ENCODE assay signal across 8 cellular contexts in genomic region chr22:20317402-20318042, GRCh38. TPM values are rescaled to one million over a fixed set of nuclear protein-coding genes. Genes with fewer than 3 reads are reported as not detected.
DNase-seq lines count a peak whose midpoint lies in the region; ATAC-seq and TF ChIP-seq lines count a peak whose summit lies in the region.
"Not testable (repeated sequence)": the region's sequence is repeated elsewhere in the genome, so short reads cannot be mapped to it uniquely, and the experiment has no call there.

No MANE protein-coding gene starts in this region.

- CTCF ChIA-PET in CD8-positive, alpha-beta memory T cell (lab: Charles Lee); PC-3 (lab: Charles Lee): not testable (repeated sequence)

- not testable (repeated sequence) for H3K9me2 ChIP-seq in PC-3 (replicated peaks; ENCODE audit: low read length)

- not testable (repeated sequence) for H3K9ac ChIP-seq in PC-3 (ENCODE audit: low read length)

- H3K4me2 ChIP-seq in PC-3 (ENCODE audit: low read length): peak overlapping the region; percentile 98; the same call in 1 of the 2 replicates

- TF ChIP-seq POLR2A in body of pancreas (IDR thresholded peaks at IDR 0.05); suprapubic skin (IDR thresholded peaks at IDR 0.05): not testable (repeated sequence)

- peak in 2 of 5 donors; percentile 22 to 55 for DNase-seq in CD8-positive, alpha-beta memory T cell
- not testable (repeated sequence) for DNase-seq in HFFc6, PC-3
- DNase-seq in activated CD4-positive, alpha-beta T cell treated with anti-CD3 and anti-CD28 coated beads, Interleukin-2, amount 50 U/mL, for 48 hours: peak; percentile 45 to 54
- DNase-seq in body of pancreas (peak in 2 of 4 donors; percentile 10 to 47), Right ventricle myocardium inferior (ENCODE audit: missing footprints) (peak; percentile 65), suprapubic skin (ENCODE audit: low spot score in 2 of 2) (peak in 1 of 2 donors; percentile 72)

- TF ChIP-seq EP300 in suprapubic skin (IDR thresholded peaks at IDR 0.05): not testable (repeated sequence)

- H4K20me1 ChIP-seq in PC-3 (ENCODE audit: low read length): not testable (repeated sequence)

- POLR2A ChIA-PET in CD8-positive, alpha-beta memory T cell (lab: Charles Lee): interaction anchor here (0.6 kb wide), 1 partner anchor 10 kb away, joined by 3 read pairs; no protein-coding TSS in a partner anchor
- POLR2A ChIA-PET in PC-3 (lab: Charles Lee; ENCODE audit: unreplicated experiment): not testable (repeated sequence)

- H3K4me1 Mint-ChIP-seq in CD8-positive, alpha-beta memory T cell: peaks cover 32 to 54% (median 41%) of the 10 kb centered on the region in 3 donors
- peaks cover 30% of the 10 kb centered on the region for H3K4me1 Mint-ChIP-seq in HFFc6 (ENCODE audit: low read depth)
- H3K4me1 Mint-ChIP-seq in nephron: peaks cover 27% of the 10 kb centered on the region

- H3K4me3 Mint-ChIP-seq in CD8-positive, alpha-beta memory T cell: peak overlapping the region; percentile 56 to 94 (median 91)
- H3K4me3 Mint-ChIP-seq in HFFc6 (peak overlapping the region; percentile 68), nephron (peak overlapping the region; percentile 85 to 91 (median 90))

- not testable (repeated sequence) for H3K27me3 ChIP-seq in CD8-positive, alpha-beta memory T cell (ENCODE audit: insufficient read depth, low read length, poor library complexity, severe bottlenecking); PC-3 (ENCODE audit: low read length); body of pancreas; suprapubic skin

- not testable (repeated sequence) for BruUV-seq in PC-3 (replicated peaks; lab: Mats Ljungman, UMichigan)

- TF ChIP-seq CTCF in HFFc6 (IDR thresholded peaks at IDR 0.05) (peak; percentile 84), PC-3 (conservative IDR thresholded peaks at IDR 0.05; ENCODE audit: low read depth, low read length) (peak; percentile 63), body of pancreas (IDR thresholded peaks at IDR 0.05) (peak in 6 of 7 experiments; percentile 20 to 51 (median 30)), nephron (IDR thresholded peaks at IDR 0.05; ENCODE audit: unreplicated experiment in 3 of 3) (peak; percentile 39 to 55 (median 46)), suprapubic skin (IDR thresholded peaks at IDR 0.05) (peak; percentile 44 to 58)

- H3K36me3 Mint-ChIP-seq in CD8-positive, alpha-beta memory T cell: peaks cover 0 to 17% (median 0%) of the 10 kb centered on the region in 3 donors
- not testable (repeated sequence) for H3K36me3 Mint-ChIP-seq in HFFc6 (ENCODE audit: low read depth); nephron (ENCODE audit: low read depth)

- peaks cover 38% of the 10 kb centered on the region for H3K4me1 ChIP-seq in CD8-positive, alpha-beta memory T cell (ENCODE audit: insufficient read depth, low read length)
- H3K4me1 ChIP-seq in PC-3 (ENCODE audit: insufficient read depth, low read length): not testable (repeated sequence)
- H3K4me1 ChIP-seq in body of pancreas (peaks cover 32% of the 10 kb centered on the region), suprapubic skin (peaks cover 45% of the 10 kb centered on the region)

- not testable (repeated sequence) for H3K27me3 Mint-ChIP-seq in CD8-positive, alpha-beta memory T cell; HFFc6 (ENCODE audit: insufficient read depth); nephron (ENCODE audit: low read depth)

- peaks cover 40% of the 10 kb centered on the region for H3K79me2 ChIP-seq in PC-3 (ENCODE audit: low read length)

- H3K36me3 ChIP-seq in CD8-positive, alpha-beta memory T cell (ENCODE audit: insufficient read depth, low read length); PC-3 (ENCODE audit: low read depth, low read length); body of pancreas (replicated peaks in 1 of 2; ENCODE audit: insufficient read depth in 1 of 2, low read depth in 2 of 2): not testable (repeated sequence)
- peaks cover 12% of the 10 kb centered on the region for H3K36me3 ChIP-seq in suprapubic skin

- H3K9me3 ChIP-seq in CD8-positive, alpha-beta memory T cell (ENCODE audit: low read length); PC-3 (ENCODE audit: low read length); body of pancreas; suprapubic skin: not testable (repeated sequence)

- intact Hi-C loops in PC-3 (cut with micrococcal nuclease); body of pancreas (cut with DNase I); Right ventricle myocardium inferior (cut with DNase I): not testable (repeated sequence)

- H3K4me3 ChIP-seq in CD8-positive, alpha-beta memory T cell (ENCODE audit: low read length); PC-3 (ENCODE audit: low read length); body of pancreas; suprapubic skin: not testable (repeated sequence)

- not testable (repeated sequence) for ATAC-seq in PC-3, body of pancreas, Right ventricle myocardium inferior

- not testable (repeated sequence) for H2AFZ ChIP-seq in PC-3 (ENCODE audit: low read length)

- peak overlapping the region in 4 of 8 donors; percentile 23 to 90 (median 42) for H3K27ac Mint-ChIP-seq in CD8-positive, alpha-beta memory T cell
- not testable (repeated sequence) for H3K27ac Mint-ChIP-seq in HFFc6
- H3K27ac Mint-ChIP-seq in nephron: peak overlapping the region in 1 of 3 experiments; percentile 18

- not testable (repeated sequence) for H3K27ac ChIP-seq in CD8-positive, alpha-beta memory T cell (ENCODE audit: low read depth, low read length); PC-3 (ENCODE audit: low read length); body of pancreas; suprapubic skin

- not testable (repeated sequence) for H3K9me3 Mint-ChIP-seq in CD8-positive, alpha-beta memory T cell; HFFc6; nephron

- 44 to 47% methylated on average over 8 of the region's 8 CpGs for WGBS in body of pancreas, 2 donors
- 49% methylated on average over 8 of the region's 8 CpGs for WGBS in suprapubic skin

- H3F3A ChIP-seq in PC-3 (ENCODE audit: low read length, unreplicated experiment): not testable (repeated sequence)

RNA-seq across cellular contexts. Expression of gene DGCR6L, which starts 2.3 kb away (rescaled TPM):
- 10 to 100 TPM; 46.8 to 48.4 TPM for total RNA-seq in CD8-positive, alpha-beta memory T cell
- polyA plus RNA-seq in CD8-positive, alpha-beta memory T cell: 150 TPM
- 10 to 100 TPM; 46.3 to 52.4 (median 48.4) TPM for total RNA-seq in HFFc6 (2021; fragmentation: NEBNext Ultra II Directional; extraction: Animal tissue kit (Norgen Biotek cat#: 25700))
- total RNA-seq in PC-3 (2014; rRNA removed) (78.1 and 84.8 TPM in 2 replicates), body of pancreas (10 to 100 TPM; 24.4 to 52.4 TPM), Right ventricle myocardium inferior (44.2 TPM), suprapubic skin (10 to 100 TPM; 45.9 to 75.2 (median 63.0) TPM)

RNA-seq across cellular contexts. Expression of gene RTN4R, which starts 49.4 kb away (rescaled TPM):
- 1 to 10 TPM; 1.8 to 2.7 TPM for total RNA-seq in CD8-positive, alpha-beta memory T cell
- polyA plus RNA-seq in CD8-positive, alpha-beta memory T cell: 6.0 TPM
- total RNA-seq in HFFc6 (2021; fragmentation: NEBNext Ultra II Directional; extraction: Animal tissue kit (Norgen Biotek cat#: 25700)): under 1 TPM; 0.14 to 0.85 (median 0.35) TPM
- total RNA-seq in PC-3 (2014; rRNA removed) (10.4 and 12.2 TPM in 2 replicates), body of pancreas (1 to 10 TPM in 1 of 2 donors, under 1 TPM in 1; 0.66 to 1.8 TPM), Right ventricle myocardium inferior (1.2 TPM), suprapubic skin (10 to 100 TPM in 1 of 4 donors, 1 to 10 TPM in 3; 5.0 to 12.2 (median 9.2) TPM)

Comparison
In these comparisons a context has a peak if more than half of its experiments do, and no peak if none do; other contexts are left out.
1. CTCF ChIP-seq: peak in every context shown above with its lines; median percentile 84 in HFFc6; 63 in PC-3; 51 in suprapubic skin; 46 in nephron; 30 in body of pancreas.